ENCODE assay signal across 12 cellular contexts in genomic region chrX:67781132-67781531, GRCh38.
DNase-seq lines count a peak whose midpoint lies in the region; ATAC-seq and TF ChIP-seq lines count a peak whose summit lies in the region.
"Had no signal": no experiment of that assay in that cellular context is flagged by ENCODE, and none has a peak within 500 bp of the region (broad histone marks: within the 10 kb centered on the region; RNA-seq: fewer than 3 reads in every experiment).

No MANE protein-coding gene starts in this region.

- H3F3A ChIP-seq in SK-N-SH (replicated peaks; ENCODE audit: insufficient read depth) = no peaks in the 10 kb centered on the region

- H3K4me3 ChIP-seq in SK-N-SH (ENCODE audit: low read depth in 2 of 2, low read length in 1 of 2) (no peak overlapping the region), coronary artery (peak overlapping the region; percentile 18), upper lobe of right lung (no peak overlapping the region)
- H3K4me3 ChIP-seq: colonic mucosa had no signal

- H3K79me2 ChIP-seq in SK-N-SH (ENCODE audit: insufficient read depth) = no peaks in the 10 kb centered on the region

- H3K27ac Mint-ChIP-seq in activated CD4-positive, alpha-beta T cell treated with anti-CD3 and anti-CD28 coated beads for 36 hours = no peak overlapping the region
- H3K27ac Mint-ChIP-seq: IgD-negative memory B cell; progenitor cell of endocrine pancreas; T-helper 2 cell treated with Interferon-gamma antibody and Interleukin-4, amounts not matched to agents 5 μg/mL and 100 μg/mL, for 36 hours had no signal

- no peak for TF ChIP-seq CTCF in SK-N-SH (IDR thresholded peaks at IDR 0.05)
- TF ChIP-seq CTCF in coronary artery (IDR thresholded peaks at IDR 0.05) = no peak
- peak; percentile 26 for TF ChIP-seq CTCF in upper lobe of right lung (IDR thresholded peaks at IDR 0.05)

- H4K20me1 ChIP-seq in SK-N-SH (ENCODE audit: insufficient read depth) = no peaks in the 10 kb centered on the region

- no peaks in the 10 kb centered on the region for H3K36me3 ChIP-seq in SK-N-SH (replicated peaks in 1 of 2; ENCODE audit: control insufficient read depth in 1 of 2, insufficient read depth in 2 of 2, low read length in 1 of 2)
- no peaks in the 10 kb centered on the region for H3K36me3 ChIP-seq in upper lobe of right lung
- H3K36me3 ChIP-seq: colonic mucosa had no signal

- H3K9me2 ChIP-seq in SK-N-SH = no peaks in the 10 kb centered on the region

- no peak for TF ChIP-seq EP300 in SK-N-SH (IDR thresholded peaks at IDR 0.05; ENCODE audit: borderline replicate concordance in 1 of 2, low read depth in 1 of 2, low read length in 1 of 2)

- no peaks in the 10 kb centered on the region for H3K4me1 Mint-ChIP-seq in activated CD4-positive, alpha-beta T cell treated with anti-CD3 and anti-CD28 coated beads for 36 hours
- H3K4me1 Mint-ChIP-seq: IgD-negative memory B cell had no signal

- H3K9me3 ChIP-seq in SK-N-SH (no peaks in the 10 kb centered on the region), upper lobe of right lung (no peaks in the 10 kb centered on the region)
- H3K9me3 ChIP-seq: colonic mucosa had no signal

- no peaks in the 10 kb centered on the region for H3K27me3 Mint-ChIP-seq in activated CD4-positive, alpha-beta T cell treated with anti-CD3 and anti-CD28 coated beads for 36 hours
- H3K27me3 Mint-ChIP-seq: IgD-negative memory B cell, progenitor cell of endocrine pancreas had no signal

- POLR2A ChIA-PET in SK-N-SH (lab: Yijun Ruan, JAX) = no interaction called here
- POLR2A ChIA-PET in activated CD4-positive, alpha-beta T cell treated with anti-CD3 and anti-CD28 coated beads for 36 hours (lab: Charles Lee) = no interaction called here

- H3K4me3 Mint-ChIP-seq in activated CD4-positive, alpha-beta T cell treated with anti-CD3 and anti-CD28 coated beads for 36 hours = no peak overlapping the region
- H3K4me3 Mint-ChIP-seq: IgD-negative memory B cell; T-helper 2 cell treated with Interferon-gamma antibody and Interleukin-4, amounts not matched to agents 5 μg/mL and 100 μg/mL, for 36 hours had no signal

- no peak overlapping the region for H3K9ac ChIP-seq in SK-N-SH

- H2AFZ ChIP-seq in SK-N-SH (ENCODE audit: low read depth) = 0 out of 2 replicates have a peak overlapping the region, but pooled peaks have one; percentile 39

- H3K27ac ChIP-seq in SK-N-SH (ENCODE audit: low read depth in 2 of 2, low read length in 1 of 2) (peak overlapping the region in 1 of 2 experiments; percentile 50; a peak in 1 of 4 replicates), coronary artery (peak overlapping the region; percentile 64 to 88), upper lobe of right lung (peak overlapping the region; percentile 63)
- H3K27ac ChIP-seq: colonic mucosa had no signal

- no peak for DNase-seq in SK-N-SH
- DNase-seq in coronary artery (ENCODE audit: low spot score) = no peak
- no peak for DNase-seq in left lobe of liver (ENCODE audit: low spot score)
- DNase-seq in upper lobe of right lung = no peak
- DNase-seq in NCI-H526 (lab: John Stamatoyannopoulos, UW) = no peak
- no peak for DNase-seq in activated CD4-positive, alpha-beta T cell treated with anti-CD3 and anti-CD28 coated beads for 36 hours
- no peak for DNase-seq in NK-92 treated with Interleukin-12 subunit alpha and Interleukin-12 subunit beta, amount 100 ng/mL, for 24 hours (lab: John Stamatoyannopoulos, UW)

- H3K9me3 Mint-ChIP-seq in activated CD4-positive, alpha-beta T cell treated with anti-CD3 and anti-CD28 coated beads for 36 hours (ENCODE audit: low read depth) = no peaks in the 10 kb centered on the region
- H3K9me3 Mint-ChIP-seq: IgD-negative memory B cell; T-helper 2 cell treated with Interferon-gamma antibody and Interleukin-4, amounts not matched to agents 5 μg/mL and 100 μg/mL, for 36 hours had no signal

- H3K4me1 ChIP-seq in SK-N-SH (ENCODE audit: control insufficient read depth in 1 of 2, insufficient read depth in 2 of 2, low read depth in 1 of 2, low read length in 1 of 2) (no peaks in the 10 kb centered on the region), upper lobe of right lung (peaks cover 11% of the 10 kb centered on the region)
- H3K4me1 ChIP-seq: colonic mucosa had no signal

- 0% methylated on average over 3 of the region's 3 CpGs for WGBS in SK-N-SH (ENCODE audit: low lambda C conversion rate)

- intact Hi-C loops in upper lobe of right lung (cut with DNase I) = no loop called here
- intact Hi-C loops in activated CD4-positive, alpha-beta T cell treated with anti-CD3 and anti-CD28 coated beads for 36 hours (cut with DNase I, micrococcal nuclease) = no loop called here

- ATAC-seq in SK-N-SH treated with all-trans-retinoic acid at 6 μM for 48 hours (no peak), left lobe of liver (peak; percentile 13), upper lobe of right lung (peak; percentile 46)
- ATAC-seq in activated CD4-positive, alpha-beta T cell treated with anti-CD3 and anti-CD28 coated beads for 36 hours = no peak

- CTCF ChIA-PET in SK-N-SH (lab: Yijun Ruan, JAX) = no interaction called here
- CTCF ChIA-PET in activated CD4-positive, alpha-beta T cell treated with anti-CD3 and anti-CD28 coated beads for 36 hours (lab: Charles Lee) = no interaction called here

- TF ChIP-seq RAD21 in SK-N-SH (IDR thresholded peaks at IDR 0.05; ENCODE audit: low read length) = no peak

- H3K4me2 ChIP-seq in SK-N-SH = no peak overlapping the region

- H3K27me3 ChIP-seq in SK-N-SH (ENCODE audit: insufficient read depth) (no peaks in the 10 kb centered on the region), upper lobe of right lung (no peaks in the 10 kb centered on the region)

- H3K36me3 Mint-ChIP-seq in activated CD4-positive, alpha-beta T cell treated with anti-CD3 and anti-CD28 coated beads for 36 hours (ENCODE audit: low read depth) = no peaks in the 10 kb centered on the region
- H3K36me3 Mint-ChIP-seq: IgD-negative memory B cell had no signal

TF ChIP-seq in SK-N-SH, 30 proteins besides CTCF, POLR2A, EP300 and RAD21:
- TF ChIP-seq FOSL2 (IDR thresholded peaks at IDR 0.05; ENCODE audit: borderline replicate concordance, low read depth) (no peak), POLR2AphosphoS5 (IDR thresholded peaks at IDR 0.05; ENCODE audit: low read depth, low read length) (no peak), RFX5 (IDR thresholded peaks at IDR 0.05; ENCODE audit: low read length) (no peak), MXI1 (IDR thresholded peaks at IDR 0.05; ENCODE audit: low read depth, low read length) (no peak)

TF ChIP-seq in SK-N-SH treated with all-trans-retinoic acid at 6 μM for 48 hours, 23 proteins besides CTCF, POLR2A, EP300 and RAD21:
- TF ChIP-seq CSDC2 (CRISPR knock-in tag; IDR thresholded peaks at IDR 0.05) (no peak), ARNTL (CRISPR knock-in tag; IDR thresholded peaks at IDR 0.05; ENCODE audit: borderline replicate concordance, low read depth) (no peak), CSRNP3 (CRISPR knock-in tag; IDR thresholded peaks at IDR 0.05) (no peak), GLIS3 (CRISPR knock-in tag; IDR thresholded peaks at IDR 0.05) (no peak), ZNF8 (CRISPR knock-in tag; IDR thresholded peaks at IDR 0.05) (no peak), BACH2 (CRISPR knock-in tag; IDR thresholded peaks at IDR 0.05; ENCODE audit: borderline replicate concordance) (no peak)
- TF ChIP-seq, protein P1, sequence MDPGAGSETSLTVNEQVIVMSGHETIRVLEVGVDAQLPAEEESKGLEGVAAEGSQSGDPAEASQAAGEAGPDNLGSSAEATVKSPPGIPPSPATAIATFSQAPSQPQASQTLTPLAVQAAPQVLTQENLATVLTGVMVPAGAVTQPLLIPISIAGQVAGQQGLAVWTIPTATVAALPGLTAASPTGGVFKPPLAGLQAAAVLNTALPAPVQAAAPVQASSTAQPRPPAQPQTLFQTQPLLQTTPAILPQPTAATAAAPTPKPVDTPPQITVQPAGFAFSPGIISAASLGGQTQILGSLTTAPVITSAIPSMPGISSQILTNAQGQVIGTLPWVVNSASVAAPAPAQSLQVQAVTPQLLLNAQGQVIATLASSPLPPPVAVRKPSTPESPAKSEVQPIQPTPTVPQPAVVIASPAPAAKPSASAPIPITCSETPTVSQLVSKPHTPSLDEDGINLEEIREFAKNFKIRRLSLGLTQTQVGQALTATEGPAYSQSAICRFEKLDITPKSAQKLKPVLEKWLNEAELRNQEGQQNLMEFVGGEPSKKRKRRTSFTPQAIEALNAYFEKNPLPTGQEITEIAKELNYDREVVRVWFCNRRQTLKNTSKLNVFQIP (CRISPR knock-in tag; IDR thresholded peaks at IDR 0.05; ENCODE audit: borderline replicate concordance, low read depth) = no peak

Comparison
In these comparisons a context has a peak if more than half of its experiments do, and no peak if none do; other contexts are left out.
1. ATAC-seq: peak in left lobe of liver (single experiment) and upper lobe of right lung (single experiment); none in SK-N-SH treated with all-trans-retinoic acid at 6 μM for 48 hours (single experiment) and activated CD4-positive, alpha-beta T cell treated with anti-CD3 and anti-CD28 coated beads for 36 hours (single experiment).